8 cellular contexts compared by ENCODE assay signal in the genomic region with DNA sequence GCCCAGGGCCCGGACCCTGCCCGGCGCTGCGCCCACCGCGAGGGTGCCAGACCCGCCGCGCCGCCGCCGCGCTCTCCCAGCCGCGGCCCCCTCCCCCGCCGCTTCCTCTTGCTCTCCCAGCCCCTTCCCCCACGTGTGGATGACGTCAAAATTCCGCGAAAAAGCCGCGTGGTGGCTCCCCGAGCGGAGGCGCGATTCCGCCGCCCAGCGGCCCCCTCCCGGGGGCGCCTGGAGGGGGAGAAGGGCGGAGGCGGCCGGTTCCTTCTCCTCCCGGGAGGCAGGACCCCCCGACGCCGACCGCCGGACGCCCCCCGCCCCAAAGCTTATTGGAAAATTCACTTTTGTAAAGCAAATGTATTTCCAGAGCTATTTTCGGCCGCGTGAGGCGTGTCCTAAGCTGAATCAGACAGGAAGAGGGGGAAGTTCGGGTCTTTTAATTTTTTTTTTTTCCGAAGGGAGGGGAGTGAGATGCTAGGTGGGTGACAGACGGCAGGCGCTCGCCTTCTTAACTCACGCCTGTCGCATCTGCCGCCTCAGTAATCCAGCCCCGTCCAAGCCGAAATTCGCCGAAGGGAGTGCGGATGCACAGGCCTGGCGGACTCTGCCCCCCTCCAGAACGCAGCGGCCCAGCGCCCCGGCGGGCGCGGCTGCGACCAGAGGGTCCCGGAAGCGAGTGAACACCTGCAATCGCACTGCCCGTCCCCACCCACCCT. TPM values are rescaled to one million over a fixed set of nuclear protein-coding genes. Genes with fewer than 3 reads are reported as not detected.
DNase-seq lines count a peak whose midpoint lies in the region; ATAC-seq and TF ChIP-seq lines count a peak whose summit lies in the region.

No MANE protein-coding gene starts in this region.

- H3K36me3 ChIP-seq in endodermal cell (ENCODE audit: control insufficient read depth, insufficient read depth, low read length) (no peaks in the 10 kb centered on the region), mucosa of stomach (ENCODE audit: control insufficient read depth, insufficient read depth, low read length) (no peaks in the 10 kb centered on the region)

- no peaks in the 10 kb centered on the region for H3K36me3 Mint-ChIP-seq in endodermal cell (ENCODE audit: low read depth)

- H3K27ac ChIP-seq in endodermal cell (ENCODE audit: low read depth, low read length) = no peak overlapping the region

- no peak for ATAC-seq in GM19463 (IDR thresholded peaks at IDR 0.05; ENCODE audit: unreplicated experiment)

- peak overlapping the region; percentile 97 for H3K27ac Mint-ChIP-seq in endodermal cell

- DNase-seq in NB4 (ENCODE audit: low read depth) (peak; percentile 92), endodermal cell (peak; percentile 98), AG08395 (ENCODE audit: low spot score) (no peak)
- peak; percentile 91 to 92 for DNase-seq in activated CD8-positive, alpha-beta memory T cell treated with anti-CD3 and anti-CD28 coated beads for 4 hours (ENCODE audit: low read depth in 2 of 2)
- DNase-seq in stimulated activated CD8-positive, alpha-beta memory T cell treated with anti-CD3 and anti-CD28 coated beads, Interleukin-2, amount 100 ng/mL, for 48 hours (ENCODE audit: low read depth in 2 of 2) = peak; percentile 87 to 93

- H3K27me3 ChIP-seq in endodermal cell (ENCODE audit: control insufficient read depth, insufficient read depth, low read length, poor library complexity, severe bottlenecking) (peaks cover 81% of the 10 kb centered on the region), mucosa of stomach (ENCODE audit: control insufficient read depth, insufficient read depth, low read length) (peaks cover 73% of the 10 kb centered on the region)

- H3K9me3 ChIP-seq in endodermal cell (ENCODE audit: control insufficient read depth, low read length) = no peaks in the 10 kb centered on the region
- H3K9me3 ChIP-seq in mucosa of stomach (ENCODE audit: control insufficient read depth, low read length) = no peaks in the 10 kb centered on the region

- peaks cover 69% of the 10 kb centered on the region for H3K27me3 Mint-ChIP-seq in endodermal cell (ENCODE audit: insufficient read depth)

- H3K4me1 ChIP-seq in endodermal cell (ENCODE audit: control insufficient read depth, insufficient read depth, low read length) (peaks cover 4% of the 10 kb centered on the region), mucosa of stomach (ENCODE audit: control insufficient read depth, insufficient read depth, low read length) (peaks cover 31% of the 10 kb centered on the region)

- peak; percentile 55 for TF ChIP-seq POLR2A in GM19193 (IDR thresholded peaks at IDR 0.05; ENCODE audit: extremely low read depth, insufficient read depth, insufficient read length)
- peak; percentile 40 for TF ChIP-seq POLR2A in NB4 (IDR thresholded peaks at IDR 0.05; ENCODE audit: extremely low read depth, insufficient read length)

- H3K9ac ChIP-seq in endodermal cell (ENCODE audit: extremely low read depth, low read length, poor library complexity, severe bottlenecking) (peak overlapping the region; percentile 66), mucosa of stomach (ENCODE audit: low read length) (peak overlapping the region; percentile 61)

- WGBS in endodermal cell (ENCODE audit: insufficient coverage in 1 of 2, insufficient read length in 1 of 2), 2 experiments = 0% methylated on average over 2 to 73 of the region's 73 CpGs

- H3K4me3 Mint-ChIP-seq in endodermal cell = peak overlapping the region; percentile 94

- H3K4me1 Mint-ChIP-seq in endodermal cell = peaks cover 15% of the 10 kb centered on the region

- peak; percentile 10 for TF ChIP-seq CTCF in NB4 (IDR thresholded peaks at IDR 0.05; ENCODE audit: low read depth, low read length)
- TF ChIP-seq CTCF in endodermal cell (conservative IDR thresholded peaks at IDR 0.05) = peak; percentile 66

- H3K4me3 ChIP-seq in NB4 (ENCODE audit: low read depth, low read length) (peak overlapping the region; percentile 48), endodermal cell (ENCODE audit: low read length) (peak overlapping the region; percentile 73), mucosa of stomach (ENCODE audit: low read length) (no peak overlapping the region)

- H3K9me3 Mint-ChIP-seq in endodermal cell = no peaks in the 10 kb centered on the region

RNA-seq across cellular contexts. Expression of gene CCND2, which starts 4.1 kb away (rescaled TPM):
- total RNA-seq in endodermal cell = 100 to 1,000 TPM; 286 to 362 TPM
- polyA plus RNA-seq in endodermal cell (2013, experiment 1 of 2) = 86.6 TPM
- 81.3 TPM for polyA plus RNA-seq in endodermal cell (2013, experiment 2 of 2)

RNA-seq across cellular contexts. Expression of gene TIGAR, which starts 51.6 kb away (rescaled TPM):
- total RNA-seq in endodermal cell = 10 to 100 TPM; 19.2 to 41.3 TPM
- polyA plus RNA-seq in endodermal cell (2013, experiment 1 of 2) = 7.7 TPM
- polyA plus RNA-seq in endodermal cell (2013, experiment 2 of 2) = 8.9 TPM
